Comparison of ENCODE assay signal across 22 cellular contexts in the genomic region with DNA sequence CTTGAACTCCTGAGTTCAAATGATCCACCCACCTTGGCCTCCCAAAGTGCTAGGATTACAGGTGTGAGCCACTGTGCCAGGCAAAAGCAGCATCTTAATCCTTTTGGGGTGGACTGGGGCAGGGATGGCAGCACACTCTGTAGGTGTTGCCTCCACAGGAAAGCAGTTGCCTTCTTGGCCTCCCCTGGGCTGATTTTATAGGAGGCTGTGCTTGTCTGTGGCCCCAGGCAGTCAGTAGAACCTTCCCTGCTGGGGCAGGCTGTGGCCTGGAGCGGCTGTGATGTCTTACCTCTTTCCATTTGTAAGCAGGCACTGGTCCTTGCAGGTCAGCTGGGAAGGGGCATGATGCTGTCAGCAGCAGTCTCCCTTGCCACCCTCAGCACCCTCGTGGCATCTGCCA. TPM values are rescaled to one million over a fixed set of nuclear protein-coding genes. Genes with fewer than 3 reads are reported as not detected.
DNase-seq lines count a peak whose midpoint lies in the region; ATAC-seq, FAIRE-seq and TF ChIP-seq lines count a peak whose summit lies in the region.
"Had no signal": no experiment of that assay in that cellular context is flagged by ENCODE, and none has a peak within 500 bp of the region (broad histone marks: within the 10 kb centered on the region; RNA-seq: fewer than 3 reads in every experiment).

No MANE protein-coding gene starts in this region.

- DNase-seq in HepG2 (ENCODE audit: low spot score) (no peak), right lobe of liver (no peak), neuronal stem cell (ENCODE audit: low spot score) (no peak), NCI-H526 treated with DMSO at 0.1 percent for 48 hours (lab: John Stamatoyannopoulos, UW) (no peak), A172 (ENCODE audit: low spot score) (no peak)
- no peak for DNase-seq in activated CD4-positive, CD25-positive, alpha-beta regulatory T cell treated with anti-CD3 and anti-CD28 coated beads, Interleukin-2, amount 50 U/mL, for 72 hours
- DNase-seq: Caco-2; CD4-positive, alpha-beta memory T cell; DMS 273 treated with DMSO at 0.1 percent for 48 hours; Karpas-422; NCI-H1694; NCI-H2081; NCI-H2171; NCI-H345; NCI-H524; NCI-H82; Peyer's patch; SJCRH30 had no signal

- 0 out of 2 replicates have a peak, but pooled peaks cover 10% of the 10 kb centered on the region for H4K20me1 ChIP-seq in HepG2 (ENCODE audit: insufficient read depth, low read length)

- H2BK5ac ChIP-seq in neuronal stem cell (ENCODE audit: low read length): no peak overlapping the region

- no peak overlapping the region for H4K91ac ChIP-seq in neuronal stem cell (ENCODE audit: low read depth, low read length, poor library complexity)

- H3K14ac ChIP-seq in neuronal stem cell (ENCODE audit: low read length): no peak overlapping the region

- 100% methylated on average over 1 of the region's 2 CpGs for WGBS in HepG2 (ENCODE audit: low lambda C conversion rate)
- no CpG with 5 or more reads among the region's 2 CpGs for WGBS in right lobe of liver (ENCODE audit: insufficient coverage, low coverage, low lambda C conversion rate, missing lambda C conversion rate)
- WGBS in neuronal stem cell (ENCODE audit: extremely low coverage in 2 of 2, insufficient read length in 2 of 2, insufficient replicate concordance in 1 of 2), 2 donors: no CpG with 5 or more reads among the region's 2 CpGs

- FAIRE-seq in HepG2 (lab: Jason Lieb, UNC): no peak
- FAIRE-seq: GM12892, H1 had no signal

- TF ChIP-seq POLR2A in HepG2 (IDR thresholded peaks at IDR 0.05; ENCODE audit: insufficient read depth in 1 of 2, low read depth in 2 of 2, low read length in 2 of 2): no peak
- TF ChIP-seq POLR2A in right lobe of liver (IDR thresholded peaks at IDR 0.05): no peak

- no peak for TF ChIP-seq RAD21 in HepG2 (CRISPR knock-in tag; IDR thresholded peaks at IDR 0.05)

- no peak overlapping the region for H3K9ac ChIP-seq in HepG2 (ENCODE audit: insufficient read depth, low read depth, low read length)
- no peak overlapping the region for H3K9ac ChIP-seq in neuronal stem cell (ENCODE audit: low read depth, low read length, poor library complexity)

- no TSS peak for BruUV-seq in HepG2 (replicated peaks; lab: Mats Ljungman, UMichigan)

- H3K36me3 ChIP-seq in HepG2 (replicated peaks in 1 of 2; ENCODE audit: control insufficient read depth in 1 of 2, insufficient read depth in 2 of 2, low read length in 2 of 2): peaks cover 47 to 86% of the 10 kb centered on the region in 2 experiments
- peaks cover 10 to 62% (median 37%) of the 10 kb centered on the region in 4 donors for H3K36me3 ChIP-seq in right lobe of liver
- H3K36me3 ChIP-seq in neuronal stem cell (replicated peaks in 1 of 2; ENCODE audit: control insufficient read depth in 2 of 2, insufficient read depth in 2 of 2, low read length in 2 of 2): peaks cover 52 to 97% of the 10 kb centered on the region in 2 donors

- H3K79me2 ChIP-seq in HepG2 (ENCODE audit: insufficient read depth, low read length): peaks cover 8% of the 10 kb centered on the region

- H3K79me1 ChIP-seq in neuronal stem cell (ENCODE audit: low read depth, low read length): peaks cover 3% of the 10 kb centered on the region

- H3K4me2 ChIP-seq in HepG2 (ENCODE audit: low read depth, low read length): no peak overlapping the region
- no peak overlapping the region for H3K4me2 ChIP-seq in neuronal stem cell (ENCODE audit: insufficient read depth, low read length, poor library complexity, severe bottlenecking)

- H3K4me1 ChIP-seq in HepG2 (ENCODE audit: insufficient read depth, low read length) (no peaks in the 10 kb centered on the region), right lobe of liver (no peaks in the 10 kb centered on the region), neuronal stem cell (ENCODE audit: control insufficient read depth in 2 of 2, insufficient read depth in 1 of 2, low read depth in 1 of 2, low read length in 2 of 2) (peaks cover 0 to 12% of the 10 kb centered on the region in 2 donors)
- H3K4me1 ChIP-seq: Caco-2, SJCRH30 had no signal

- H3K9me3 ChIP-seq in HepG2 (ENCODE audit: low read length) (no peaks in the 10 kb centered on the region), right lobe of liver (no peaks in the 10 kb centered on the region), neuronal stem cell (replicated peaks in 1 of 2; ENCODE audit: control insufficient read depth in 2 of 2, insufficient read depth in 1 of 2, low read depth in 1 of 2, low read length in 2 of 2) (no peaks in the 10 kb centered on the region)
- H3K9me3 ChIP-seq: Caco-2, Peyer's patch, SJCRH30 had no signal

- no peak for TF ChIP-seq EP300 in HepG2 (IDR thresholded peaks at IDR 0.05; ENCODE audit: low read depth in 2 of 2, low read length in 2 of 2)
- TF ChIP-seq EP300 in HepG2 (CRISPR knock-in tag; IDR thresholded peaks at IDR 0.05; ENCODE audit: borderline replicate concordance): no peak

- peak overlapping the region; percentile 22 for H3K23ac ChIP-seq in neuronal stem cell (ENCODE audit: low read depth, low read length, poor library complexity)

- H3K27ac ChIP-seq in HepG2 (ENCODE audit: extremely low read length, insufficient read depth, low read length) (no peak overlapping the region), right lobe of liver (no peak overlapping the region), angular gyrus (ENCODE audit: low read depth, low read length) (peak overlapping the region; percentile 19), neuronal stem cell (replicated peaks; ENCODE audit: low read length) (peak overlapping the region; percentile 47)
- H3K27ac ChIP-seq: Peyer's patch, SJCRH30 had no signal

- H4K8ac ChIP-seq in neuronal stem cell (ENCODE audit: low read depth, low read length): no peak overlapping the region

- POLR2A ChIA-PET in HepG2 (lab: Yijun Ruan, JAX): no interaction called here

- H2BK15ac ChIP-seq in neuronal stem cell (ENCODE audit: low read length): no peak overlapping the region

- no peak overlapping the region for H2BK12ac ChIP-seq in neuronal stem cell (ENCODE audit: low read length)

- ATAC-seq in HepG2 (no peak), right lobe of liver (no peak)
- ATAC-seq: HCT116 had no signal

- no peak for TF ChIP-seq CTCF in HepG2 (CRISPR knock-in tag; IDR thresholded peaks at IDR 0.05)
- TF ChIP-seq CTCF in right lobe of liver (IDR thresholded peaks at IDR 0.05): no peak

- H2AFZ ChIP-seq in HepG2 (ENCODE audit: low read length) (no peak overlapping the region), neuronal stem cell (ENCODE audit: low read length) (no peak overlapping the region)

- no peaks in the 10 kb centered on the region for H3K27me3 ChIP-seq in HepG2 (ENCODE audit: control insufficient read depth in 1 of 2, insufficient read depth in 2 of 2, low read length in 2 of 2)
- H3K27me3 ChIP-seq in right lobe of liver: no peaks in the 10 kb centered on the region
- no peaks in the 10 kb centered on the region for H3K27me3 ChIP-seq in neuronal stem cell (ENCODE audit: control insufficient read depth in 3 of 3, insufficient read depth in 3 of 3, low read depth in 1 of 3, low read length in 3 of 3)
- H3K27me3 ChIP-seq: Peyer's patch, SJCRH30 had no signal

- CTCF ChIA-PET in HepG2 (lab: Yijun Ruan, JAX; ENCODE audit: low intra/inter-chr PET ratio, low total read pairs): no interaction called here

- no peak overlapping the region for H3K4ac ChIP-seq in neuronal stem cell (ENCODE audit: low read length)

- H2AK5ac ChIP-seq in neuronal stem cell (ENCODE audit: low read depth, low read length): no peak overlapping the region

- H2BK120ac ChIP-seq in neuronal stem cell (ENCODE audit: low read depth, low read length): no peak overlapping the region

- intact Hi-C loops in HepG2 (cut with micrococcal nuclease; ENCODE audit: unreplicated experiment) (no loop called here), right lobe of liver (cut with DNase I) (no loop called here)

- H3K18ac ChIP-seq in neuronal stem cell (ENCODE audit: low read length): peak overlapping the region; percentile 1

- H3K4me3 ChIP-seq in HepG2 (replicated peaks in 1 of 3; ENCODE audit: insufficient read depth in 1 of 3, low read depth in 2 of 3, low read length in 3 of 3) (no peak overlapping the region), right lobe of liver (no peak overlapping the region), neuronal stem cell (ENCODE audit: low read length in 2 of 2) (no peak overlapping the region)
- H3K4me3 ChIP-seq: Peyer's patch, SJCRH30 had no signal

- in situ Hi-C loops in HepG2 (cut with HindIII; ENCODE audit: extremely low pct_ligation_motif_present, low pct_unique_long_range_greater_than_20kb): no loop called here

RNA-seq across cellular contexts. Expression of a gene that starts 49.8 kb away (rescaled TPM):
- total RNA-seq in HepG2 (2016; rRNA removed; fragmentation: Illumina TruSeq; extraction: Trizol): 37.4 TPM in 2 replicates
- 20.7 and 24.3 TPM in 2 replicates for total RNA-seq in HepG2 (2016; cell fraction: cytosol; rRNA removed; fragmentation: Illumina TruSeq; extraction: Trizol; ENCODE audit: low read depth)
- 27.7 and 37.0 TPM in 2 replicates for total RNA-seq in HepG2 (2016; cell fraction: insoluble cytoplasmic fraction; rRNA removed; fragmentation: Illumina TruSeq; extraction: Trizol)
- total RNA-seq in HepG2 (2016; cell fraction: membrane; rRNA removed; fragmentation: Illumina TruSeq; extraction: Trizol): 20.9 TPM in 2 replicates
- 41.7 and 49.5 TPM in 2 replicates for total RNA-seq in HepG2 (2016; cell fraction: nucleus; rRNA removed; fragmentation: Illumina TruSeq; extraction: Trizol)
- 18.9 and 20.8 TPM in 2 replicates for polyA plus RNA-seq in HepG2 (2011; rRNA removed)
- polyA plus RNA-seq in HepG2 (2011; cell fraction: cytosol; rRNA removed): 11.9 and 12.5 TPM in 2 replicates
- 87.0 and 122 TPM in 2 replicates for polyA plus RNA-seq in HepG2 (2011; cell fraction: nucleus; rRNA removed)
- polyA plus RNA-seq in HepG2 (2012): 55.6 and 57.4 TPM in 2 replicates
- 4.0 TPM in 2 replicates for polyA plus RNA-seq in HepG2 (2016; cell fraction: cytosol; fragmentation: Illumina TruSeq; extraction: Trizol; ENCODE audit: low read depth)
- polyA plus RNA-seq in HepG2 (2016; cell fraction: insoluble cytoplasmic fraction; fragmentation: Illumina TruSeq; extraction: Trizol; ENCODE audit: low read depth): 25.0 and 33.7 TPM in 2 replicates
- polyA plus RNA-seq in HepG2 (2016; cell fraction: membrane; fragmentation: Illumina TruSeq; extraction: Trizol; ENCODE audit: low read depth): 8.5 and 10.2 TPM in 2 replicates
- 100 and 106 TPM in 2 replicates for polyA plus RNA-seq in HepG2 (2016; cell fraction: nucleus; fragmentation: Illumina TruSeq; extraction: Trizol; ENCODE audit: insufficient read depth, low read depth)
- 72.0 and 116 TPM in 2 replicates for polyA minus RNA-seq in HepG2 (2011; rRNA and poly(A)+ RNA removed; ENCODE audit: low replicate concordance)
- polyA minus RNA-seq in HepG2 (2011; cell fraction: cytosol; rRNA and poly(A)+ RNA removed): 23.3 and 31.5 TPM in 2 replicates
- 52.6 and 56.1 TPM in 2 replicates for polyA minus RNA-seq in HepG2 (2011; cell fraction: nucleus; rRNA and poly(A)+ RNA removed)
- 10 to 100 TPM; 53.7 to 82.6 (median 57.3) TPM for total RNA-seq in right lobe of liver
- 108 TPM for polyA plus RNA-seq in neuronal stem cell (2013, experiment 1 of 2)
- 114 TPM for polyA plus RNA-seq in neuronal stem cell (2013, experiment 2 of 2)
- 26.2 and 49.1 TPM in 2 replicates for total RNA-seq in A172 (2014; rRNA removed; shearing (Covaris generic))

RNA-seq across cellular contexts. Expression of a gene that starts 59.1 kb away (rescaled TPM):
- total RNA-seq in HepG2 (2016; rRNA removed; fragmentation: Illumina TruSeq; extraction: Trizol) (6.3 and 21.6 TPM in 2 replicates), right lobe of liver (10 to 100 TPM; 14.3 to 17.7 (median 15.7) TPM)
- 5.0 and 6.5 TPM in 2 replicates for total RNA-seq in HepG2 (2016; cell fraction: cytosol; rRNA removed; fragmentation: Illumina TruSeq; extraction: Trizol; ENCODE audit: low read depth)
- total RNA-seq in HepG2 (2016; cell fraction: insoluble cytoplasmic fraction; rRNA removed; fragmentation: Illumina TruSeq; extraction: Trizol): 5.8 and 22.8 TPM in 2 replicates
- 5.6 and 5.9 TPM in 2 replicates for total RNA-seq in HepG2 (2016; cell fraction: membrane; rRNA removed; fragmentation: Illumina TruSeq; extraction: Trizol)
- 28.2 and 33.1 TPM in 2 replicates for total RNA-seq in HepG2 (2016; cell fraction: nucleus; rRNA removed; fragmentation: Illumina TruSeq; extraction: Trizol)
- 22.7 and 27.1 TPM in 2 replicates for polyA plus RNA-seq in HepG2 (2011; rRNA removed)
- 9.8 and 11.4 TPM in 2 replicates for polyA plus RNA-seq in HepG2 (2011; cell fraction: cytosol; rRNA removed)
- 211 and 287 TPM in 2 replicates for polyA plus RNA-seq in HepG2 (2011; cell fraction: nucleus; rRNA removed)
- 17.9 and 24.4 TPM in 2 replicates for polyA plus RNA-seq in HepG2 (2012)
- polyA plus RNA-seq in HepG2 (2016; cell fraction: cytosol; fragmentation: Illumina TruSeq; extraction: Trizol; ENCODE audit: low read depth): 1.9 and 2.4 TPM in 2 replicates
- 5.5 and 6.3 TPM in 2 replicates for polyA plus RNA-seq in HepG2 (2016; cell fraction: insoluble cytoplasmic fraction; fragmentation: Illumina TruSeq; extraction: Trizol; ENCODE audit: low read depth)
- 2.9 and 3.8 TPM in 2 replicates for polyA plus RNA-seq in HepG2 (2016; cell fraction: membrane; fragmentation: Illumina TruSeq; extraction: Trizol; ENCODE audit: low read depth)
- polyA plus RNA-seq in HepG2 (2016; cell fraction: nucleus; fragmentation: Illumina TruSeq; extraction: Trizol; ENCODE audit: insufficient read depth, low read depth): 70.0 and 76.8 TPM in 2 replicates
- polyA minus RNA-seq in HepG2 (2011; rRNA and poly(A)+ RNA removed; ENCODE audit: low replicate concordance): 18.6 and 32.0 TPM in 2 replicates
- 4.6 and 4.7 TPM in 2 replicates for polyA minus RNA-seq in HepG2 (2011; cell fraction: cytosol; rRNA and poly(A)+ RNA removed)
- 15.3 and 23.9 TPM in 2 replicates for polyA minus RNA-seq in HepG2 (2011; cell fraction: nucleus; rRNA and poly(A)+ RNA removed)
- 25.6 TPM for polyA plus RNA-seq in neuronal stem cell (2013, experiment 1 of 2)
- 24.1 TPM for polyA plus RNA-seq in neuronal stem cell (2013, experiment 2 of 2)
- 22.0 and 26.4 TPM in 2 replicates for total RNA-seq in A172 (2014; rRNA removed; shearing (Covaris generic))

Comparison
In these comparisons a context has a peak if more than half of its experiments do, and no peak if none do; other contexts are left out.
1. H3K27ac ChIP-seq: peak in angular gyrus (single experiment) and neuronal stem cell (single experiment); none in HepG2 (single experiment) and right lobe of liver (0 of 3).